Comparison of ENCODE assay signal across 1 cellular context in genomic region chr4:144357970-144358369, GRCh38.
TF ChIP-seq lines count a peak whose summit lies in the region.

No MANE protein-coding gene starts in this region.

TF ChIP-seq in H1, 55 proteins besides CTCF, POLR2A, EP300 and RAD21:
- TF ChIP-seq SAP30 (IDR thresholded peaks at IDR 0.05; ENCODE audit: insufficient read depth, insufficient replicate concordance, low read length) (no peak), FOSL1 (IDR thresholded peaks at IDR 0.05; ENCODE audit: insufficient read depth, low read depth, low read length) (no peak), POLR2AphosphoS5 (IDR thresholded peaks at IDR 0.05; ENCODE audit: low read depth, low read length) (no peak), CREB1 (IDR thresholded peaks at IDR 0.05) (no peak), EZH2 (IDR thresholded peaks at IDR 0.05; ENCODE audit: low read depth, low read length, severe bottlenecking) (no peak), CHD7 (IDR thresholded peaks at IDR 0.05; ENCODE audit: insufficient replicate concordance, low read length) (no peak), E2F6 (IDR thresholded peaks at IDR 0.05) (no peak), ATF3 (IDR thresholded peaks at IDR 0.05; ENCODE audit: insufficient read depth, low read depth, low read length) (no peak), RFX5 (IDR thresholded peaks at IDR 0.05; ENCODE audit: borderline replicate concordance, low read depth, low read length) (no peak)
TF ChIP-seq in H1: peak in this region for 0.
